ENCODE assay signal across 1 cellular context in the genomic region with DNA sequence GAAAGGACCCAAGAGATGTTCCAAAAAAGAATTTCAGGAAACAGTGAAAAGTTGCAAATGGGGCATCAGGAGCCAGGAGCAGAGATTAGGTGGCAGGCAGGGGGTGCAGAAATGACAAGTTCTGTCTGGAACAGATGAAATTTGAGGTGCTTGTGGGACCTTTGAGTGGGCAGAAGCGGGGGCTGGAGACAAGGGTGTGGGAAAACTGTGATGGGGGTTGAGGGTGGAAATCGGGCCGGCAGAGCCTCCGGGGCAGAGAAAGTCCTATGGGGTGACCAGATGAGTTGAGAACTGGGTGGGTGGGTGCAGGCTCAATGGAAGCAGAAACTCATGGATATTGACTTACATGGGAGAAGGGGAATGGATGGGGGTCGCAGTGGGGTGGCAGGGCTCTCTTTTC.
TF ChIP-seq lines count a peak whose summit lies in the region.

No MANE protein-coding gene starts in this region.

TF ChIP-seq in HEK293, 187 proteins besides CTCF, POLR2A, EP300 and RAD21 (continued from another document):
- TF ChIP-seq ZNF19 (tag by site-specific recombination; IDR thresholded peaks at IDR 0.05; ENCODE audit: low read depth) (no peak), ZNF660 (tag by site-specific recombination; IDR thresholded peaks at IDR 0.05) (no peak), ZNF350 (tag by site-specific recombination; IDR thresholded peaks at IDR 0.05) (no peak), ZNF114 (tag by site-specific recombination; IDR thresholded peaks at IDR 0.05) (no peak)
